In genomic region chr20:402898-403581, GRCh38 we compare ENCODE assay signal across 27 cellular contexts. TPM values are rescaled to one million over a fixed set of nuclear protein-coding genes. Genes with fewer than 3 reads are reported as not detected.
DNase-seq lines count a peak whose midpoint lies in the region; ATAC-seq, FAIRE-seq and TF ChIP-seq lines count a peak whose summit lies in the region.
"Had no signal": no experiment of that assay in that cellular context is flagged by ENCODE, and none has a peak within 500 bp of the region (broad histone marks: within the 10 kb centered on the region; RNA-seq: fewer than 3 reads in every experiment).

No MANE protein-coding gene starts in this region.

- H3K79me2 ChIP-seq in astrocyte (ENCODE audit: insufficient read depth, low read length), result no peaks in the 10 kb centered on the region
- no peaks in the 10 kb centered on the region for H3K79me2 ChIP-seq in osteoblast (ENCODE audit: insufficient read depth, low read length)

- no peaks in the 10 kb centered on the region; the same call in 1 of the 2 replicates for H3K9me1 ChIP-seq in IMR-90 (ENCODE audit: insufficient read depth, low read length)

- H2AK5ac ChIP-seq in IMR-90 (ENCODE audit: low read depth, low read length), result no peak overlapping the region; the same call in 1 of the 2 replicates

- H4K20me1 ChIP-seq in IMR-90 (ENCODE audit: insufficient read depth, low read length) (no peaks in the 10 kb centered on the region), astrocyte (ENCODE audit: insufficient read depth, low read length) (no peaks in the 10 kb centered on the region), osteoblast (ENCODE audit: insufficient read depth, low read length) (no peaks in the 10 kb centered on the region)

- DNase-seq in activated T-cell treated with anti-CD3 and anti-CD28 coated beads, Interleukin-2, amount 50 U/mL, for 72 hours, result no peak
- DNase-seq in activated T-cell treated with anti-CD3 and anti-CD28 coated beads for 4 hours (no peak), IMR-90 (no peak), astrocyte (ENCODE audit: low read depth) (no peak), osteoblast (ENCODE audit: insufficient read length, low spot score, missing footprints) (peak; percentile 63), DMS 273 treated with DMSO at 0.1 percent for 48 hours (lab: John Stamatoyannopoulos, UW) (no peak), GF-D8 (lab: John Stamatoyannopoulos, UW) (no peak), mesothelial cell of epicardium (ENCODE audit: low spot score in 2 of 2, unreplicated experiment in 2 of 2) (no peak)
- DNase-seq: activated B cell treated with CpG ODN at 0.5 μM for 24 hours; activated CD8-positive, alpha-beta memory T cell treated with anti-CD3 and anti-CD28 coated beads, Interleukin-2, amount 10 ng/mL, durations not matched to agents 7 days and 5 days; amniotic stem cell; dermis blood vessel endothelial cell; DMS153; mesendoderm; NCI-H1436 treated with DMSO at 0.1 percent for 48 hours; NCI-H510A treated with DMSO at 0.1 percent for 48 hours; NK-92 treated with Interleukin-12 subunit alpha and Interleukin-12 subunit beta, amount 100 ng/mL, for 24 hours; retina; stimulated activated CD4-positive, alpha-beta T cell treated with anti-CD3 and anti-CD28 coated beads, Interleukin-4, amount 100 ng/mL, for 4 hours; upper lobe of left lung had no signal

- peaks cover 8% of the 10 kb centered on the region for H3K4me1 ChIP-seq in IMR-90 (ENCODE audit: control insufficient read depth, insufficient read depth, low read length)
- H3K4me1 ChIP-seq in astrocyte (ENCODE audit: insufficient read depth, low read length), result peaks cover 9% of the 10 kb centered on the region
- peaks cover 6% of the 10 kb centered on the region for H3K4me1 ChIP-seq in osteoblast (ENCODE audit: insufficient read depth, low read length)

- no peak overlapping the region for H3K4me3 ChIP-seq in IMR-90 (ENCODE audit: insufficient read depth, low read depth, low read length)
- no peak overlapping the region for H3K4me3 ChIP-seq in astrocyte (ENCODE audit: insufficient read depth, low read depth, low read length)
- H3K4me3 ChIP-seq in osteoblast (ENCODE audit: insufficient read depth, low read length), result no peak overlapping the region
- H3K4me3 ChIP-seq: cardiac muscle cell, HAP-1, spleen, upper lobe of left lung had no signal

- no peak overlapping the region for H3K4ac ChIP-seq in IMR-90 (ENCODE audit: low read depth, low read length)

- no CpG with 5 or more reads among the region's 6 CpGs for WGBS in IMR-90 (ENCODE audit: extremely low coverage in 2 of 2, insufficient read length in 1 of 2), 2 experiments

- H3K27ac ChIP-seq in IMR-90 (ENCODE audit: insufficient read depth, low read length), result no peak overlapping the region
- H3K27ac ChIP-seq in astrocyte (ENCODE audit: low read depth, low read length), result no peak overlapping the region
- no peak overlapping the region for H3K27ac ChIP-seq in osteoblast (ENCODE audit: low read depth, low read length)
- H3K27ac ChIP-seq: cardiac muscle cell, spleen, upper lobe of left lung had no signal

- no peaks in the 10 kb centered on the region for H3K27me3 ChIP-seq in IMR-90 (ENCODE audit: control insufficient read depth, insufficient read depth, low read length)
- H3K27me3 ChIP-seq in astrocyte (ENCODE audit: insufficient read depth, low read length), result no peaks in the 10 kb centered on the region
- H3K27me3 ChIP-seq in osteoblast (ENCODE audit: insufficient read depth, low read length), result no peaks in the 10 kb centered on the region
- H3K27me3 ChIP-seq: cardiac muscle cell, spleen, upper lobe of left lung had no signal

- H3K18ac ChIP-seq in IMR-90 (ENCODE audit: low read depth, low read length), result no peak overlapping the region

- H4K91ac ChIP-seq in IMR-90 (ENCODE audit: insufficient read depth, low read depth, low read length), result peak overlapping the region; percentile 45; the same call in 1 of the 2 replicates

- H3K27ac Mint-ChIP-seq in activated T-cell treated with anti-CD3 and anti-CD28 coated beads, Interleukin-2, amount 50 U/mL, for 72 hours, result peak overlapping the region; percentile 59
- H3K27ac Mint-ChIP-seq in astrocyte (ENCODE audit: unreplicated experiment) (peak overlapping the region; percentile 93), mesothelial cell of epicardium (no peak overlapping the region)
- H3K27ac Mint-ChIP-seq: activated B cell treated with CpG ODN at 0.5 μM for 24 hours; activated CD8-positive, alpha-beta memory T cell treated with anti-CD3 and anti-CD28 coated beads, Interleukin-2, amount 10 ng/mL, durations not matched to agents 7 days and 5 days had no signal

- dilution Hi-C loops in IMR-90 (cut with HindIII; ENCODE audit: low sequenced_read_pairs, unreplicated experiment), result no loop called here

- H2BK20ac ChIP-seq in IMR-90 (ENCODE audit: low read depth, low read length), result peak overlapping the region; percentile 52; the same call in 1 of the 2 replicates

- no peak for ATAC-seq in activated T-cell treated with anti-CD3 and anti-CD28 coated beads, Interleukin-2, amount 50 U/mL, for 72 hours (replicated peaks in 1 of 2)
- no peak for ATAC-seq in IMR-90 (ENCODE audit: low read depth)
- ATAC-seq: activated CD8-positive, alpha-beta memory T cell treated with anti-CD3 and anti-CD28 coated beads, Interleukin-2, amount 10 ng/mL, durations not matched to agents 7 days and 5 days had no signal

- H3K23ac ChIP-seq in IMR-90 (ENCODE audit: low read depth, low read length), result no peak overlapping the region

- H4K5ac ChIP-seq in IMR-90 (ENCODE audit: low read depth, low read length), result no peak overlapping the region

- H4K8ac ChIP-seq in IMR-90 (ENCODE audit: low read depth in 2 of 2, low read length in 2 of 2), result no peak overlapping the region; a peak in 1 of 4 replicates

- H3K36me3 Mint-ChIP-seq in activated T-cell treated with anti-CD3 and anti-CD28 coated beads, Interleukin-2, amount 50 U/mL, for 72 hours (ENCODE audit: insufficient read depth in 2 of 2), result peaks cover 6 to 15% of the 10 kb centered on the region in 2 donors
- peaks cover 9% of the 10 kb centered on the region for H3K36me3 Mint-ChIP-seq in astrocyte (ENCODE audit: low read depth, unreplicated experiment)
- H3K36me3 Mint-ChIP-seq in mesothelial cell of epicardium, result peaks cover 1% of the 10 kb centered on the region

- no peak overlapping the region; the same call in 2 of the 3 replicates for H2BK15ac ChIP-seq in IMR-90 (ENCODE audit: low read depth, low read length)

- no peak overlapping the region for H2AK9ac ChIP-seq in IMR-90 (replicated peaks; ENCODE audit: low read depth, low read length, poor library complexity)

- H3K9me3 ChIP-seq in IMR-90 (ENCODE audit: control insufficient read depth, insufficient read depth, low read length), result 0 out of 2 replicates have a peak, but pooled peaks cover 3% of the 10 kb centered on the region
- no peaks in the 10 kb centered on the region for H3K9me3 ChIP-seq in astrocyte (ENCODE audit: insufficient read depth, low read depth, low read length)
- no peaks in the 10 kb centered on the region for H3K9me3 ChIP-seq in osteoblast (ENCODE audit: low read depth, low read length)
- H3K9me3 ChIP-seq: HAP-1, spleen, upper lobe of left lung had no signal

- no peak overlapping the region for H3K14ac ChIP-seq in IMR-90 (replicated peaks; ENCODE audit: low read depth, low read length)

- POLR2A ChIA-PET in IMR-90 (lab: Charles Lee; ENCODE audit: unreplicated experiment), result interaction anchor here (0.6 kb wide), 1 partner anchor 54 kb away, joined by 7 read pairs; no protein-coding TSS in a partner anchor

- no peak for TF ChIP-seq RAD21 in IMR-90 (IDR thresholded peaks at IDR 0.05; ENCODE audit: low read length)

- BruUV-seq in IMR-90 (replicated peaks; lab: Mats Ljungman, UMichigan), result no TSS peak

- CTCF ChIA-PET in IMR-90 (lab: Yijun Ruan, JAX), result no interaction called here

- no peaks in the 10 kb centered on the region for H3K79me1 ChIP-seq in IMR-90 (ENCODE audit: low read depth in 1 of 2, low read length in 2 of 2)

- intact Hi-C loops in IMR-90 (cut with micrococcal nuclease), result no loop called here

- no peak overlapping the region for H2BK5ac ChIP-seq in IMR-90 (ENCODE audit: low read depth, low read length, poor library complexity, severe bottlenecking)

- H3K4me3 Mint-ChIP-seq in activated T-cell treated with anti-CD3 and anti-CD28 coated beads, Interleukin-2, amount 50 U/mL, for 72 hours, result peak overlapping the region; percentile 29 to 37
- H3K4me3 Mint-ChIP-seq in astrocyte (ENCODE audit: unreplicated experiment) (peak overlapping the region; percentile 66), mesothelial cell of epicardium (no peak overlapping the region)
- H3K4me3 Mint-ChIP-seq: activated B cell treated with CpG ODN at 0.5 μM for 24 hours; activated CD8-positive, alpha-beta memory T cell treated with anti-CD3 and anti-CD28 coated beads, Interleukin-2, amount 10 ng/mL, durations not matched to agents 7 days and 5 days had no signal

- H3K9ac ChIP-seq in IMR-90 (ENCODE audit: low read depth, low read length) (no peak overlapping the region), astrocyte (ENCODE audit: low read length) (no peak overlapping the region)

- no peak for FAIRE-seq in astrocyte (lab: Jason Lieb, UNC)
- FAIRE-seq: endothelial cell of umbilical vein had no signal

- H3K56ac ChIP-seq in IMR-90 (ENCODE audit: extremely low read depth, insufficient read depth, low read length), result no peak overlapping the region

- no peak overlapping the region for H2AFZ ChIP-seq in IMR-90 (replicated peaks; ENCODE audit: low read length, poor library complexity)
- H2AFZ ChIP-seq in astrocyte (ENCODE audit: low read depth, low read length), result no peak overlapping the region
- no peak overlapping the region for H2AFZ ChIP-seq in osteoblast (ENCODE audit: low read length)

- TF ChIP-seq CTCF in IMR-90 (conservative IDR thresholded peaks at IDR 0.05; ENCODE audit: low read depth, low read length) (no peak), astrocyte (IDR thresholded peaks at IDR 0.05; ENCODE audit: insufficient read depth, low read depth, low read length) (no peak), osteoblast (IDR thresholded peaks at IDR 0.05; ENCODE audit: extremely low read depth, low read depth, low read length) (no peak), mesothelial cell of epicardium (IDR thresholded peaks at IDR 0.05; ENCODE audit: unreplicated experiment) (no peak)

- H3K4me2 ChIP-seq in IMR-90 (ENCODE audit: low read depth, low read length), result no peak overlapping the region
- no peak overlapping the region for H3K4me2 ChIP-seq in astrocyte (ENCODE audit: low read length)
- no peak overlapping the region for H3K4me2 ChIP-seq in osteoblast (ENCODE audit: insufficient read depth, low read length)

- peaks cover 2 to 4% of the 10 kb centered on the region in 2 donors for H3K9me3 Mint-ChIP-seq in activated T-cell treated with anti-CD3 and anti-CD28 coated beads, Interleukin-2, amount 50 U/mL, for 72 hours
- no peaks in the 10 kb centered on the region for H3K9me3 Mint-ChIP-seq in astrocyte (ENCODE audit: unreplicated experiment)
- peaks cover 12% of the 10 kb centered on the region for H3K9me3 Mint-ChIP-seq in mesothelial cell of epicardium
- H3K9me3 Mint-ChIP-seq: CD4-positive, CD25-positive, alpha-beta regulatory T cell had no signal

- no peaks in the 10 kb centered on the region for H3K27me3 Mint-ChIP-seq in activated T-cell treated with anti-CD3 and anti-CD28 coated beads, Interleukin-2, amount 50 U/mL, for 72 hours (ENCODE audit: low read depth)
- H3K27me3 Mint-ChIP-seq in astrocyte (ENCODE audit: low read depth, unreplicated experiment), result no peaks in the 10 kb centered on the region
- H3K27me3 Mint-ChIP-seq in mesothelial cell of epicardium (ENCODE audit: low read depth), result no peaks in the 10 kb centered on the region
- H3K27me3 Mint-ChIP-seq: activated B cell treated with CpG ODN at 0.5 μM for 24 hours; activated CD8-positive, alpha-beta memory T cell treated with anti-CD3 and anti-CD28 coated beads, Interleukin-2, amount 10 ng/mL, durations not matched to agents 7 days and 5 days; IgD-negative memory B cell; naive B cell had no signal

- TF ChIP-seq POLR2A in IMR-90 (IDR thresholded peaks at IDR 0.05; ENCODE audit: low read depth, low read length), result no peak

- H3K36me3 ChIP-seq in IMR-90 (ENCODE audit: control insufficient read depth, insufficient read depth, low read length), result peaks cover 4% of the 10 kb centered on the region
- no peaks in the 10 kb centered on the region for H3K36me3 ChIP-seq in astrocyte (ENCODE audit: insufficient read depth, low read length)
- H3K36me3 ChIP-seq in osteoblast (ENCODE audit: insufficient read depth, low read length), result no peaks in the 10 kb centered on the region
- H3K36me3 ChIP-seq: cardiac muscle cell, HAP-1 had no signal

- in situ Hi-C loops in IMR-90 (cut with MboI; ENCODE audit: low sequenced_read_pairs), result no loop called here

- peak overlapping the region; percentile 76 for H2BK120ac ChIP-seq in IMR-90 (ENCODE audit: low read depth, low read length)

- peaks cover 50% of the 10 kb centered on the region for H3K4me1 Mint-ChIP-seq in activated T-cell treated with anti-CD3 and anti-CD28 coated beads, Interleukin-2, amount 50 U/mL, for 72 hours (ENCODE audit: low read depth)
- H3K4me1 Mint-ChIP-seq in astrocyte (ENCODE audit: low read depth, unreplicated experiment) (peaks cover 18% of the 10 kb centered on the region), mesothelial cell of epicardium (peaks cover 10% of the 10 kb centered on the region)

RNA-seq across cellular contexts. Expression of gene RBCK1, which starts 5.1 kb away (rescaled TPM):
- 100 to 1,000 TPM; 176 to 198 TPM for total RNA-seq in activated T-cell treated with anti-CD3 and anti-CD28 coated beads, Interleukin-2, amount 50 U/mL, for 72 hours
- total RNA-seq in IMR-90 (2012; rRNA removed) (29.2 and 29.9 TPM in 2 replicates), astrocyte (124 and 138 TPM in 2 replicates), osteoblast (73.1 and 104 TPM in 2 replicates), mesothelial cell of epicardium (108 to 111 TPM (median 108 TPM) in 3 replicates)
- 84.2 and 89.4 TPM in 2 replicates for polyA plus RNA-seq in IMR-90 (2012; rRNA removed)
- polyA plus RNA-seq in IMR-90 (2012; cell fraction: cytosol; rRNA removed), result 51.3 and 95.8 TPM in 2 replicates
- 154 and 323 TPM in 2 replicates for polyA plus RNA-seq in IMR-90 (2012; cell fraction: nucleus; rRNA removed; ENCODE audit: low replicate concordance)

RNA-seq across cellular contexts. Expression of gene TRIB3, which starts 22.5 kb away (rescaled TPM):
- total RNA-seq in activated T-cell treated with anti-CD3 and anti-CD28 coated beads, Interleukin-2, amount 50 U/mL, for 72 hours, result 100 to 1,000 TPM; 165 to 281 TPM
- total RNA-seq in IMR-90 (2012; rRNA removed) (15.0 and 18.5 TPM in 2 replicates), astrocyte (33.0 and 36.9 TPM in 2 replicates), osteoblast (176 and 213 TPM in 2 replicates), mesothelial cell of epicardium (3.6 to 3.9 TPM (median 3.8 TPM) in 3 replicates)
- polyA plus RNA-seq in IMR-90 (2012; rRNA removed), result 23.2 and 23.4 TPM in 2 replicates
- polyA plus RNA-seq in IMR-90 (2012; cell fraction: cytosol; rRNA removed), result 15.9 and 35.9 TPM in 2 replicates
- polyA plus RNA-seq in IMR-90 (2012; cell fraction: nucleus; rRNA removed; ENCODE audit: low replicate concordance), result 13.3 and 22.2 TPM in 2 replicates

RNA-seq across cellular contexts. Expression of gene NRSN2, which starts 56.1 kb away (rescaled TPM):
- 10 to 100 TPM; 12.9 to 14.7 TPM for total RNA-seq in activated T-cell treated with anti-CD3 and anti-CD28 coated beads, Interleukin-2, amount 50 U/mL, for 72 hours
- total RNA-seq in IMR-90 (2012; rRNA removed) (9.9 and 17.5 TPM in 2 replicates), astrocyte (57.8 and 64.0 TPM in 2 replicates), osteoblast (39.5 and 49.6 TPM in 2 replicates), mesothelial cell of epicardium (41.0 to 46.2 TPM (median 41.2 TPM) in 3 replicates)
- 75.1 and 101 TPM in 2 replicates for polyA plus RNA-seq in IMR-90 (2012; rRNA removed)
- 67.5 and 73.6 TPM in 2 replicates for polyA plus RNA-seq in IMR-90 (2012; cell fraction: cytosol; rRNA removed)
- polyA plus RNA-seq in IMR-90 (2012; cell fraction: nucleus; rRNA removed; ENCODE audit: low replicate concordance), result 35.0 and 62.6 TPM in 2 replicates

RNA-seq across cellular contexts. Expression of gene TBC1D20, which starts 59.3 kb away (rescaled TPM):
- 10 to 100 TPM; 26.7 to 28.2 TPM for total RNA-seq in activated T-cell treated with anti-CD3 and anti-CD28 coated beads, Interleukin-2, amount 50 U/mL, for 72 hours
- total RNA-seq in IMR-90 (2012; rRNA removed) (36.7 and 42.8 TPM in 2 replicates), astrocyte (40.6 and 44.8 TPM in 2 replicates), osteoblast (57.5 and 64.8 TPM in 2 replicates), mesothelial cell of epicardium (34.1 to 37.1 TPM (median 34.4 TPM) in 3 replicates)
- polyA plus RNA-seq in IMR-90 (2012; rRNA removed), result 38.2 and 39.1 TPM in 2 replicates
- polyA plus RNA-seq in IMR-90 (2012; cell fraction: cytosol; rRNA removed), result 30.1 and 37.7 TPM in 2 replicates
- polyA plus RNA-seq in IMR-90 (2012; cell fraction: nucleus; rRNA removed; ENCODE audit: low replicate concordance), result 39.4 and 49.4 TPM in 2 replicates
